ENCODE assay signal across 14 cellular contexts in genomic region chrX:17078031-17078730, GRCh38.
DNase-seq lines count a peak whose midpoint lies in the region; ATAC-seq, FAIRE-seq and TF ChIP-seq lines count a peak whose summit lies in the region.
"Had no signal": no experiment of that assay in that cellular context is flagged by ENCODE, and none has a peak within 500 bp of the region (broad histone marks: within the 10 kb centered on the region; RNA-seq: fewer than 3 reads in every experiment).

No MANE protein-coding gene starts in this region.

- H3K4me2 ChIP-seq in astrocyte (ENCODE audit: low read length): peak overlapping the region; percentile 59
- H3K4me2 ChIP-seq in keratinocyte (ENCODE audit: control insufficient read depth, extremely low read depth, insufficient read depth, low read depth, low read length): peak overlapping the region; percentile 16
- H3K4me2 ChIP-seq: neural progenitor cell had no signal

- H3K27ac ChIP-seq in heart left ventricle: peak overlapping the region in 1 of 12 donors; percentile 24
- peak overlapping the region; percentile 76 for H3K27ac ChIP-seq in astrocyte (ENCODE audit: low read depth, low read length)
- peak overlapping the region; percentile 45 for H3K27ac ChIP-seq in keratinocyte (ENCODE audit: control insufficient read depth, insufficient read depth, low read length)
- H3K27ac ChIP-seq in aorta (ENCODE audit: low read depth in 1 of 2, low read length in 2 of 2): peak overlapping the region; percentile 80 to 97
- H3K27ac ChIP-seq: neural progenitor cell had no signal

- no peaks in the 10 kb centered on the region for H3K36me3 Mint-ChIP-seq in astrocyte (ENCODE audit: low read depth, unreplicated experiment)
- H3K36me3 Mint-ChIP-seq: activated naive CD4-positive, alpha-beta T cell treated with anti-CD3 and anti-CD28 coated beads, Interleukin-2, amount 50 U/mL, for 72 hours; neural progenitor cell; stimulated activated effector memory CD8-positive, alpha-beta T cell treated with anti-CD3 and anti-CD28 coated beads, Interleukin-12 subunit alpha, Interleukin-12 subunit beta, amount 100 ng/mL, for 72 hours had no signal

- WGBS in heart left ventricle, 4 donors: 55 to 60% (median 56%) methylated on average over 3 of the region's 3 CpGs
- 9 to 34% methylated on average over 3 of the region's 3 CpGs for WGBS in aorta, 2 donors

- intact Hi-C loops in heart left ventricle (cut with DNase I) (no loop called here), Right ventricle myocardium inferior (cut with DNase I) (no loop called here), aorta (cut with DNase I) (loop anchor here in 1 of 2 donors (5.0 kb wide), 1 partner anchor 659 kb away; the partner anchor contains the start of gene SCML1)

- H3K27ac Mint-ChIP-seq in astrocyte (ENCODE audit: unreplicated experiment): peak overlapping the region; percentile 62
- H3K27ac Mint-ChIP-seq: activated CD8-positive, alpha-beta T cell treated with anti-CD3 and anti-CD28 coated beads for 36 hours; neural progenitor cell; stimulated activated effector memory CD8-positive, alpha-beta T cell treated with anti-CD3 and anti-CD28 coated beads, Interleukin-12 subunit alpha, Interleukin-12 subunit beta, amount 100 ng/mL, for 72 hours had no signal

- no peaks in the 10 kb centered on the region for H3K9me1 ChIP-seq in keratinocyte (ENCODE audit: control insufficient read depth, extremely low read depth, insufficient read depth, low read length)

- FAIRE-seq in astrocyte (lab: Jason Lieb, UNC) (peak; percentile 98), keratinocyte (lab: Jason Lieb, UNC) (peak; percentile 90)
- FAIRE-seq: A204.1, HepG2 had no signal

- no peak for TF ChIP-seq POLR2A in heart left ventricle (IDR thresholded peaks at IDR 0.05)

- H3K9ac ChIP-seq in astrocyte (ENCODE audit: low read length): peak overlapping the region; percentile 41
- no peak overlapping the region for H3K9ac ChIP-seq in keratinocyte (ENCODE audit: control insufficient read depth, extremely low read depth, insufficient read depth, low read length)
- H3K9ac ChIP-seq: neural progenitor cell had no signal

- ATAC-seq in heart left ventricle: peak in 3 of 4 donors; percentile 69 to 76 (median 72)
- no peak for ATAC-seq in Right ventricle myocardium inferior
- peak; percentile 44 for ATAC-seq in aorta (ENCODE audit: low FRiP score)
- ATAC-seq: activated CD8-positive, alpha-beta T cell treated with anti-CD3 and anti-CD28 coated beads for 36 hours; activated naive CD4-positive, alpha-beta T cell treated with anti-CD3 and anti-CD28 coated beads, Interleukin-2, amount 50 U/mL, for 72 hours; HepG2; stimulated activated effector memory CD8-positive, alpha-beta T cell treated with anti-CD3 and anti-CD28 coated beads, Interleukin-12 subunit alpha, Interleukin-12 subunit beta, amount 100 ng/mL, for 72 hours had no signal

- H3K79me2 ChIP-seq in astrocyte (ENCODE audit: insufficient read depth, low read length): no peaks in the 10 kb centered on the region
- H3K79me2 ChIP-seq in keratinocyte (ENCODE audit: control insufficient read depth, insufficient read depth, low read length): no peaks in the 10 kb centered on the region

- DNase-seq in heart left ventricle (peak in 1 of 5 donors; percentile 6), Right ventricle myocardium inferior (ENCODE audit: missing footprints) (no peak), astrocyte (ENCODE audit: low read depth) (peak; percentile 68), keratinocyte (ENCODE audit: low read depth, low spot score) (no peak), aorta (no peak), pons (ENCODE audit: low spot score) (no peak), D341Med (ENCODE audit: low spot score) (no peak), NCI-H1092 treated with DMSO at 0.1 percent for 48 hours (lab: John Stamatoyannopoulos, UW) (no peak)
- DNase-seq: activated CD8-positive, alpha-beta T cell treated with anti-CD3 and anti-CD28 coated beads for 36 hours had no signal

- no peaks in the 10 kb centered on the region for H3K9me3 ChIP-seq in heart left ventricle
- H3K9me3 ChIP-seq in astrocyte (ENCODE audit: insufficient read depth, low read depth, low read length): no peaks in the 10 kb centered on the region
- H3K9me3 ChIP-seq in keratinocyte (ENCODE audit: control insufficient read depth, low read depth, low read length): no peaks in the 10 kb centered on the region
- no peaks in the 10 kb centered on the region for H3K9me3 ChIP-seq in aorta (ENCODE audit: control insufficient read depth, low read length)

- H4K20me1 ChIP-seq in astrocyte (ENCODE audit: insufficient read depth, low read length): no peaks in the 10 kb centered on the region
- no peaks in the 10 kb centered on the region for H4K20me1 ChIP-seq in keratinocyte (ENCODE audit: control insufficient read depth, extremely low read depth, insufficient read depth, low read length)

- no peaks in the 10 kb centered on the region for H3K9me3 Mint-ChIP-seq in astrocyte (ENCODE audit: unreplicated experiment)
- H3K9me3 Mint-ChIP-seq: activated CD8-positive, alpha-beta T cell treated with anti-CD3 and anti-CD28 coated beads for 36 hours; activated naive CD4-positive, alpha-beta T cell treated with anti-CD3 and anti-CD28 coated beads, Interleukin-2, amount 50 U/mL, for 72 hours; neural progenitor cell; stimulated activated effector memory CD8-positive, alpha-beta T cell treated with anti-CD3 and anti-CD28 coated beads, Interleukin-12 subunit alpha, Interleukin-12 subunit beta, amount 100 ng/mL, for 72 hours had no signal

- TF ChIP-seq CTCF in heart left ventricle (IDR thresholded peaks at IDR 0.05) (no peak), astrocyte (IDR thresholded peaks at IDR 0.05; ENCODE audit: insufficient read depth, low read depth, low read length) (no peak), keratinocyte (optimal IDR thresholded peaks at IDR 0.05 in 1 of 3, IDR thresholded peaks at IDR 0.05 in 1 of 3, conservative IDR thresholded peaks at IDR 0.05 in 1 of 3; ENCODE audit: extremely low read depth in 1 of 3, insufficient read depth in 2 of 3, low read length in 3 of 3) (no peak)

- H3K27me3 ChIP-seq in heart left ventricle (peaks cover 0 to 43% (median 0%) of the 10 kb centered on the region in 9 donors), astrocyte (ENCODE audit: insufficient read depth, low read length) (no peaks in the 10 kb centered on the region), keratinocyte (ENCODE audit: control insufficient read depth, extremely low read depth, insufficient read depth, low read length) (peaks cover 3% of the 10 kb centered on the region), aorta (ENCODE audit: control insufficient read depth in 1 of 2, insufficient read depth in 2 of 2, low read length in 1 of 2) (no peaks in the 10 kb centered on the region)
- H3K27me3 ChIP-seq: neural progenitor cell had no signal

- H3K4me1 Mint-ChIP-seq in astrocyte (ENCODE audit: low read depth, unreplicated experiment): peaks cover 8% of the 10 kb centered on the region
- H3K4me1 Mint-ChIP-seq: stimulated activated effector memory CD8-positive, alpha-beta T cell treated with anti-CD3 and anti-CD28 coated beads, Interleukin-12 subunit alpha, Interleukin-12 subunit beta, amount 100 ng/mL, for 72 hours had no signal

- H3K4me1 ChIP-seq in heart left ventricle (peaks cover 0 to 13% (median 1%) of the 10 kb centered on the region in 12 donors), astrocyte (ENCODE audit: insufficient read depth, low read length) (peaks cover 15% of the 10 kb centered on the region), keratinocyte (ENCODE audit: control insufficient read depth, extremely low read depth, insufficient read depth, low read length) (peaks cover 27% of the 10 kb centered on the region), aorta (ENCODE audit: control insufficient read depth in 1 of 2, insufficient read depth in 2 of 2, low read length in 2 of 2) (peaks cover 4% of the 10 kb centered on the region in 2 donors)
- H3K4me1 ChIP-seq: neural progenitor cell had no signal

- no peak overlapping the region for H3K4me3 Mint-ChIP-seq in astrocyte (ENCODE audit: unreplicated experiment)
- H3K4me3 Mint-ChIP-seq: activated CD8-positive, alpha-beta T cell treated with anti-CD3 and anti-CD28 coated beads for 36 hours; neural progenitor cell; stimulated activated effector memory CD8-positive, alpha-beta T cell treated with anti-CD3 and anti-CD28 coated beads, Interleukin-12 subunit alpha, Interleukin-12 subunit beta, amount 100 ng/mL, for 72 hours had no signal

- H3K36me3 ChIP-seq in heart left ventricle: no peaks in the 10 kb centered on the region
- H3K36me3 ChIP-seq in astrocyte (ENCODE audit: insufficient read depth, low read length): no peaks in the 10 kb centered on the region
- H3K36me3 ChIP-seq in keratinocyte (ENCODE audit: control insufficient read depth in 2 of 2, extremely low read depth in 1 of 2, insufficient read depth in 2 of 2, low read length in 2 of 2): no peaks in the 10 kb centered on the region
- H3K36me3 ChIP-seq in aorta (ENCODE audit: control insufficient read depth in 1 of 2, insufficient read depth in 2 of 2, low read length in 1 of 2): no peaks in the 10 kb centered on the region
- H3K36me3 ChIP-seq: neural progenitor cell had no signal

- peaks cover 5% of the 10 kb centered on the region for H3K27me3 Mint-ChIP-seq in astrocyte (ENCODE audit: low read depth, unreplicated experiment)

- H2AFZ ChIP-seq in astrocyte (ENCODE audit: low read depth, low read length) (no peak overlapping the region), keratinocyte (ENCODE audit: control insufficient read depth, low read length) (peak overlapping the region; percentile 18)
- H2AFZ ChIP-seq: neural progenitor cell had no signal

- dilution Hi-C loops in keratinocyte (cut with MboI; ENCODE audit: extremely low pct_ligation_motif_present, low sequenced_read_pairs): no loop called here

- H3K4me3 ChIP-seq in heart left ventricle (no peak overlapping the region), astrocyte (ENCODE audit: insufficient read depth, low read depth, low read length) (peak overlapping the region; percentile 17), keratinocyte (ENCODE audit: control insufficient read depth in 2 of 3, extremely low read depth in 1 of 3, insufficient read depth in 2 of 3, low read depth in 1 of 3, low read length in 3 of 3) (no peak overlapping the region), aorta (ENCODE audit: low read length in 2 of 2) (no peak overlapping the region)
- H3K4me3 ChIP-seq: neural progenitor cell had no signal
